ENCODE assay signal across 1 cellular context in the genomic region with DNA sequence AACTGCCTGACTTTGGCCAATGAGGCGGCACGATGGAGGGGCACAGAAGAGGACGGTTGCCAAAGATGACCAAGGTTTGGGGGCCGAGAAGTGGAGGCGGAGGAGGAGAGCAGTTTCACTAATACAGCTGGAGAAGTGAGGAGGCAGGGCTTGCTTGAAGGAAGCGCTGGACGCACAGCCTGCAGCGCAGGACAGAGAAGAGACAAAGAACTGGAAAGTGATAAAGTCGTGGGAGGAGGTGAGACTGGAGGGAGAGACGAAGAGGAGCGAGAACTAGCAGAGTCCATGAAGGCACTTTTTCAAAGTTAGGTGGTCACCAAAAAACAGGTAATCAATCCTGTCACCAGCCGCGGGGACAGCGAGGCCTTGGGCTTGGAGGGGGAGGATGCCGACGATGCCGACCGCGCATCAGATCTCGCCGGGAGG.
TF ChIP-seq lines count a peak whose summit lies in the region.

No MANE protein-coding gene starts in this region.

TF ChIP-seq in HepG2, 621 proteins besides CTCF, POLR2A, EP300 and RAD21:
- TF ChIP-seq ARNT (IDR thresholded peaks at IDR 0.05) (no peak), ZNF225 (CRISPR knock-in tag; IDR thresholded peaks at IDR 0.05) (peak; percentile 6; the same call in 1 of the 2 replicates), ZNF569 (CRISPR knock-in tag; IDR thresholded peaks at IDR 0.05; ENCODE audit: borderline replicate concordance) (no peak), ZNF619 (CRISPR knock-in tag; IDR thresholded peaks at IDR 0.05) (0 out of 2 replicates have a peak, but pooled peaks have one; percentile 17), ZBTB38 (CRISPR knock-in tag; IDR thresholded peaks at IDR 0.05) (peak; percentile 9; the same call in 1 of the 2 replicates), ATRX (CRISPR knock-in tag; IDR thresholded peaks at IDR 0.05; ENCODE audit: borderline replicate concordance) (no peak), NFKB2 (CRISPR knock-in tag; IDR thresholded peaks at IDR 0.05; ENCODE audit: borderline replicate concordance) (0 out of 2 replicates have a peak, but pooled peaks have one; percentile 4), ZFP82 (CRISPR knock-in tag; IDR thresholded peaks at IDR 0.05; ENCODE audit: borderline replicate concordance) (peak; percentile 20; the same call in 1 of the 2 replicates), DNMT1 (CRISPR knock-in tag; IDR thresholded peaks at IDR 0.05) (peak; percentile 45; the same call in 1 of the 2 replicates)
- TF ChIP-seq, protein P1, sequence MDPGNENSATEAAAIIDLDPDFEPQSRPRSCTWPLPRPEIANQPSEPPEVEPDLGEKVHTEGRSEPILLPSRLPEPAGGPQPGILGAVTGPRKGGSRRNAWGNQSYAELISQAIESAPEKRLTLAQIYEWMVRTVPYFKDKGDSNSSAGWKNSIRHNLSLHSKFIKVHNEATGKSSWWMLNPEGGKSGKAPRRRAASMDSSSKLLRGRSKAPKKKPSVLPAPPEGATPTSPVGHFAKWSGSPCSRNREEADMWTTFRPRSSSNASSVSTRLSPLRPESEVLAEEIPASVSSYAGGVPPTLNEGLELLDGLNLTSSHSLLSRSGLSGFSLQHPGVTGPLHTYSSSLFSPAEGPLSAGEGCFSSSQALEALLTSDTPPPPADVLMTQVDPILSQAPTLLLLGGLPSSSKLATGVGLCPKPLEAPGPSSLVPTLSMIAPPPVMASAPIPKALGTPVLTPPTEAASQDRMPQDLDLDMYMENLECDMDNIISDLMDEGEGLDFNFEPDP (CRISPR knock-in tag; conservative IDR thresholded peaks at IDR 0.05) = 0 out of 2 replicates have a peak, but pooled peaks have one; percentile 71
